Comparison of ENCODE assay signal across 14 cellular contexts in the genomic region with DNA sequence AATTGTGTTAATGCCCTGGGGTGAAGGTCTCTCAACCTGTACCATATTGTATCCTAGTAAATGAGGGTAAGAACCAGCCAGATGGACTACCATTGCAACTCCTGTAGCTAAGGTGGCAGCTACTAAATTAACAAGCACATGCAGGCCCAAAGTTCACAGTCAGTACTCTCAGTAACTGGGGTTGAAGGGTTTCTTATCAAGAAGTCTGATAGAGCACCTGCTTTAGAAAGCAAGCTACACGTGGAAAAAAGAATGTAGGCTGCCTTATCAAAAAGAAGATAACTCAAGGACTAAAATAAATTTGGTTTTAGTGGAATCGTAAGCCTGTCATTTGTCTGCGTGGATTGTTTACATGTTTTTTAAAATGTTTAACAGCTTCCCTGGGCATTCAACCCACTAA. TPM values are rescaled to one million over a fixed set of nuclear protein-coding genes. Genes with fewer than 3 reads are reported as not detected.
DNase-seq lines count a peak whose midpoint lies in the region; ATAC-seq and TF ChIP-seq lines count a peak whose summit lies in the region.
"Had no signal": no experiment of that assay in that cellular context is flagged by ENCODE, and none has a peak within 500 bp of the region (broad histone marks: within the 10 kb centered on the region; RNA-seq: fewer than 3 reads in every experiment).

No MANE protein-coding gene starts in this region.

- H3K9me3 ChIP-seq in right atrium auricular region: no peaks in the 10 kb centered on the region

- POLR2A ChIA-PET in activated CD4-positive, alpha-beta memory T cell treated with anti-CD3 and anti-CD28 coated beads for 36 hours (lab: Charles Lee): interaction anchor here (0.6 to 5.6 kb wide), 6 partner anchors 17 to 271 kb away, joined by 3 to 111 read pairs (median 4); partner anchors contain the start of genes LPIN2 and MYL12A

- CTCF ChIA-PET in activated CD4-positive, alpha-beta memory T cell treated with anti-CD3 and anti-CD28 coated beads for 36 hours (lab: Charles Lee): interaction anchor here (1.0 to 2.7 kb wide), 10 partner anchors 8 to 154 kb away, joined by 3 to 12 read pairs (median 6); no protein-coding TSS in a partner anchor

- no peaks in the 10 kb centered on the region for H3K9me3 Mint-ChIP-seq in HFFc6
- no peaks in the 10 kb centered on the region for H3K9me3 Mint-ChIP-seq in activated CD4-positive, alpha-beta memory T cell treated with anti-CD3 and anti-CD28 coated beads for 36 hours
- H3K9me3 Mint-ChIP-seq in progenitor cell of endocrine pancreas (ENCODE audit: low read depth): no peaks in the 10 kb centered on the region

- H3K27me3 Mint-ChIP-seq in HFFc6 (ENCODE audit: insufficient read depth) (no peaks in the 10 kb centered on the region), progenitor cell of endocrine pancreas (no peaks in the 10 kb centered on the region)
- no peaks in the 10 kb centered on the region for H3K27me3 Mint-ChIP-seq in activated CD4-positive, alpha-beta memory T cell treated with anti-CD3 and anti-CD28 coated beads for 36 hours

- H3K27ac Mint-ChIP-seq in HFFc6 (peak overlapping the region; percentile 53; the same call in 1 of the 2 replicates), progenitor cell of endocrine pancreas (peak overlapping the region; percentile 56)
- peak overlapping the region; percentile 93 for H3K27ac Mint-ChIP-seq in activated CD4-positive, alpha-beta memory T cell treated with anti-CD3 and anti-CD28 coated beads for 36 hours

- H3K27ac ChIP-seq in right atrium auricular region: peak overlapping the region; percentile 39 to 62

- no peaks in the 10 kb centered on the region for H3K36me3 ChIP-seq in right atrium auricular region

- no peak overlapping the region for H3K4me3 ChIP-seq in right atrium auricular region

- peaks cover 5% of the 10 kb centered on the region for H3K36me3 Mint-ChIP-seq in HFFc6 (ENCODE audit: low read depth)
- H3K36me3 Mint-ChIP-seq in activated CD4-positive, alpha-beta memory T cell treated with anti-CD3 and anti-CD28 coated beads for 36 hours: peaks cover 61% of the 10 kb centered on the region
- peaks cover 3% of the 10 kb centered on the region for H3K36me3 Mint-ChIP-seq in progenitor cell of endocrine pancreas (ENCODE audit: insufficient read depth)

- intact Hi-C loops in activated CD4-positive, alpha-beta memory T cell treated with anti-CD3 and anti-CD28 coated beads for 36 hours (cut with micrococcal nuclease): no loop called here

- no peak overlapping the region for H3K4me3 Mint-ChIP-seq in HFFc6
- H3K4me3 Mint-ChIP-seq in activated CD4-positive, alpha-beta memory T cell treated with anti-CD3 and anti-CD28 coated beads for 36 hours: peak overlapping the region; percentile 57
- no peak overlapping the region for H3K4me3 Mint-ChIP-seq in progenitor cell of endocrine pancreas (ENCODE audit: low read depth)

- peaks cover 69% of the 10 kb centered on the region for H3K4me1 Mint-ChIP-seq in HFFc6 (ENCODE audit: low read depth)
- H3K4me1 Mint-ChIP-seq in activated CD4-positive, alpha-beta memory T cell treated with anti-CD3 and anti-CD28 coated beads for 36 hours (ENCODE audit: low read depth): peaks cover 89% of the 10 kb centered on the region
- peaks cover 16% of the 10 kb centered on the region for H3K4me1 Mint-ChIP-seq in progenitor cell of endocrine pancreas (ENCODE audit: low read depth)

- no peak for TF ChIP-seq CTCF in HFFc6 (IDR thresholded peaks at IDR 0.05)
- no peak for TF ChIP-seq CTCF in right atrium auricular region (IDR thresholded peaks at IDR 0.05)
- no peak for TF ChIP-seq CTCF in progenitor cell of endocrine pancreas (IDR thresholded peaks at IDR 0.05; ENCODE audit: unreplicated experiment)

- no peak for ATAC-seq in GM18511 (IDR thresholded peaks at IDR 0.05; ENCODE audit: unreplicated experiment)
- no peak for ATAC-seq in HG03025 (IDR thresholded peaks at IDR 0.05; ENCODE audit: low FRiP score, unreplicated experiment)
- ATAC-seq in GM21528 (IDR thresholded peaks at IDR 0.05; ENCODE audit: low FRiP score, unreplicated experiment): no peak

- peaks cover 0 to 80% of the 10 kb centered on the region in 2 donors for H3K4me1 ChIP-seq in right atrium auricular region

- H3K27me3 ChIP-seq in right atrium auricular region: no peaks in the 10 kb centered on the region

- DNase-seq in HFFc6: no peak
- no peak for DNase-seq in activated CD4-positive, alpha-beta memory T cell treated with anti-CD3 and anti-CD28 coated beads for 36 hours
- no peak for DNase-seq in right atrium auricular region (ENCODE audit: low spot score)
- no peak for DNase-seq in progenitor cell of endocrine pancreas (ENCODE audit: low spot score, unreplicated experiment)
- DNase-seq: activated CD4-positive, alpha-beta T cell treated with anti-CD3 and anti-CD28 coated beads for 4 hours; amniotic stem cell; COR-L47; effector CD4-positive, alpha-beta T cell; NCI-H2029 treated with DMSO at 0.1 percent for 48 hours; NK-92 treated with Interleukin-12 subunit alpha and Interleukin-12 subunit beta, amount 100 ng/mL, for 24 hours; substantia nigra had no signal

RNA-seq across cellular contexts. Expression of gene LPIN2, which starts 36.7 kb away (rescaled TPM):
- total RNA-seq in HFFc6 (2021; fragmentation: NEBNext Ultra II Directional; extraction: Animal tissue kit (Norgen Biotek cat#: 25700)): 10 to 100 TPM; 24.6 to 27.7 (median 26.3) TPM
- total RNA-seq in activated CD4-positive, alpha-beta memory T cell treated with anti-CD3 and anti-CD28 coated beads for 36 hours: 100 to 1,000 TPM; 102 to 107 TPM
- total RNA-seq in right atrium auricular region (10 to 100 TPM; 15.5 to 19.0 TPM), progenitor cell of endocrine pancreas (22.8 and 25.9 TPM in 2 replicates)
